Comparison of ENCODE assay signal across 1 cellular context in genomic region chr7:117217121-117217520, GRCh38.
TF ChIP-seq lines count a peak whose summit lies in the region.

No MANE protein-coding gene starts in this region.

TF ChIP-seq in IMR-90, 13 proteins besides CTCF, POLR2A, EP300 and RAD21:
- TF ChIP-seq BHLHE40 (IDR thresholded peaks at IDR 0.05; ENCODE audit: low read depth, low read length) (no peak), SMC3 (IDR thresholded peaks at IDR 0.05; ENCODE audit: low read depth, low read length) (no peak), MXI1 (IDR thresholded peaks at IDR 0.05; ENCODE audit: borderline replicate concordance, low read depth, low read length) (no peak), MAZ (IDR thresholded peaks at IDR 0.05; ENCODE audit: borderline replicate concordance, low read depth, low read length) (no peak), RCOR1 (IDR thresholded peaks at IDR 0.05; ENCODE audit: insufficient replicate concordance, low read length) (no peak), RFX5 (IDR thresholded peaks at IDR 0.05; ENCODE audit: low read depth, low read length) (no peak), CHD1 (IDR thresholded peaks at IDR 0.05; ENCODE audit: low read depth, low read length) (no peak), ELK1 (IDR thresholded peaks at IDR 0.05; ENCODE audit: borderline replicate concordance, low read depth, low read length) (no peak), USF2 (IDR thresholded peaks at IDR 0.05; ENCODE audit: low read depth, low read length) (no peak), FOS (IDR thresholded peaks at IDR 0.05; ENCODE audit: low read depth, low read length) (no peak), NFE2L2 (IDR thresholded peaks at IDR 0.05; ENCODE audit: low read depth, low read length) (no peak)
